In genomic region chr16:1538804-1539520, GRCh38 we compare ENCODE assay signal across 10 cellular contexts. TPM values are rescaled to one million over a fixed set of nuclear protein-coding genes. Genes with fewer than 3 reads are reported as not detected.
DNase-seq lines count a peak whose midpoint lies in the region; ATAC-seq and TF ChIP-seq lines count a peak whose summit lies in the region.
"Had no signal": no experiment of that assay in that cellular context is flagged by ENCODE, and none has a peak within 500 bp of the region (broad histone marks: within the 10 kb centered on the region; RNA-seq: fewer than 3 reads in every experiment).

No MANE protein-coding gene starts in this region.

- WGBS in hepatocyte (ENCODE audit: low lambda C conversion rate, missing lambda C conversion rate), result 91% methylated on average over 22 of the region's 22 CpGs

- H2AFZ ChIP-seq in hepatocyte, result no peak overlapping the region

- no peaks in the 10 kb centered on the region for H4K20me1 ChIP-seq in hepatocyte (ENCODE audit: insufficient read depth, poor library complexity, severe bottlenecking)

- peak overlapping the region; percentile 15 to 100 (median 81) for H3K4me3 Mint-ChIP-seq in CD4-positive, alpha-beta memory T cell
- peak overlapping the region; percentile 98 for H3K4me3 Mint-ChIP-seq in activated CD4-positive, alpha-beta T cell treated with anti-CD3 and anti-CD28 coated beads, Interleukin-2, amount 10 ng/mL, durations not matched to agents 7 days and 5 days

- POLR2A ChIA-PET in CD4-positive, alpha-beta memory T cell (lab: Charles Lee; ENCODE audit: partially characterized antibody), result interaction anchor here (0.7 to 5.3 kb wide), 13 partner anchors 8 to 167 kb away, joined by 3 to 30 read pairs (median 5); partner anchors contain the start of genes IFT140, JPT2, MAPK8IP3 and TELO2
- POLR2A ChIA-PET in activated CD4-positive, alpha-beta T cell treated with anti-CD3 and anti-CD28 coated beads, Interleukin-2, amount 10 ng/mL, durations not matched to agents 7 days and 5 days (lab: Charles Lee), result no interaction called here

- intact Hi-C loops in CD4-positive, alpha-beta memory T cell (cut with micrococcal nuclease), result loop anchor here (5.0 kb wide), 2 partner anchors 73 to 117 kb away; partner anchors contain the start of genes CRAMP1, IFT140 and UQCC4
- intact Hi-C loops in left ventricle myocardium superior (cut with micrococcal nuclease), result no loop called here

- H3K27ac Mint-ChIP-seq in CD4-positive, alpha-beta memory T cell, result peak overlapping the region in 6 of 7 donors; percentile 7 to 94 (median 74)
- peak overlapping the region; percentile 61 for H3K27ac Mint-ChIP-seq in activated CD4-positive, alpha-beta T cell treated with anti-CD3 and anti-CD28 coated beads, Interleukin-2, amount 10 ng/mL, durations not matched to agents 7 days and 5 days

- peak; percentile 45; the same call in 1 of the 2 replicates for TF ChIP-seq RAD21 in Ishikawa (IDR thresholded peaks at IDR 0.05; ENCODE audit: low read depth)

- no peak for TF ChIP-seq EP300 in Ishikawa (IDR thresholded peaks at IDR 0.05; ENCODE audit: borderline replicate concordance)

- H3K4me1 Mint-ChIP-seq in CD4-positive, alpha-beta memory T cell, result peaks cover 35 to 85% (median 61%) of the 10 kb centered on the region in 4 donors
- H3K4me1 Mint-ChIP-seq in activated CD4-positive, alpha-beta T cell treated with anti-CD3 and anti-CD28 coated beads, Interleukin-2, amount 10 ng/mL, durations not matched to agents 7 days and 5 days, result peaks cover 69% of the 10 kb centered on the region

- H3K36me3 ChIP-seq in CD4-positive, alpha-beta memory T cell (ENCODE audit: insufficient read depth, low read length), result peaks cover 52% of the 10 kb centered on the region
- H3K36me3 ChIP-seq in hepatocyte (replicated peaks; ENCODE audit: insufficient read depth, low read depth), result no peaks in the 10 kb centered on the region
- peaks cover 2% of the 10 kb centered on the region; the same call in 1 of the 2 replicates for H3K36me3 ChIP-seq in MG63

- no peaks in the 10 kb centered on the region for H3K9me3 Mint-ChIP-seq in CD4-positive, alpha-beta memory T cell
- no peaks in the 10 kb centered on the region for H3K9me3 Mint-ChIP-seq in activated CD4-positive, alpha-beta T cell treated with anti-CD3 and anti-CD28 coated beads, Interleukin-2, amount 10 ng/mL, durations not matched to agents 7 days and 5 days

- no peak for TF ChIP-seq CTCF in hepatocyte (IDR thresholded peaks at IDR 0.05; ENCODE audit: poor library complexity)

- H3K4me1 ChIP-seq in CD4-positive, alpha-beta memory T cell (ENCODE audit: insufficient read depth, low read length), result peaks cover 73% of the 10 kb centered on the region
- peaks cover 15% of the 10 kb centered on the region for H3K4me1 ChIP-seq in hepatocyte (ENCODE audit: insufficient read depth)

- H3K27me3 Mint-ChIP-seq in CD4-positive, alpha-beta memory T cell, result no peaks in the 10 kb centered on the region
- no peaks in the 10 kb centered on the region for H3K27me3 Mint-ChIP-seq in activated CD4-positive, alpha-beta T cell treated with anti-CD3 and anti-CD28 coated beads, Interleukin-2, amount 10 ng/mL, durations not matched to agents 7 days and 5 days

- DNase-seq in CD4-positive, alpha-beta memory T cell, result peak in 2 of 5 donors; percentile 21 to 30
- peak; percentile 40 for DNase-seq in activated CD4-positive, alpha-beta T cell treated with anti-CD3 and anti-CD28 coated beads, Interleukin-2, amount 10 ng/mL, durations not matched to agents 7 days and 5 days
- DNase-seq in left ventricle myocardium superior, result peak; percentile 38
- no peak for DNase-seq in hepatocyte (ENCODE audit: low spot score)
- DNase-seq in MG63, result no peak
- DNase-seq in DMS153 treated with DMSO at 0.1 percent for 48 hours (lab: John Stamatoyannopoulos, UW; ENCODE audit: unreplicated experiment), result no peak
- DNase-seq in superior temporal gyrus (ENCODE audit: extremely low spot score), result no peak

- H3K9me2 ChIP-seq in hepatocyte (replicated peaks; ENCODE audit: insufficient read depth), result no peaks in the 10 kb centered on the region

- H3K79me2 ChIP-seq in hepatocyte, result peaks cover 8% of the 10 kb centered on the region

- H3K27me3 ChIP-seq in CD4-positive, alpha-beta memory T cell (ENCODE audit: insufficient read depth, low read length), result no peaks in the 10 kb centered on the region
- H3K27me3 ChIP-seq in hepatocyte, result no peaks in the 10 kb centered on the region
- no peaks in the 10 kb centered on the region for H3K27me3 ChIP-seq in MG63
- H3K27me3 ChIP-seq: vagina had no signal

- no peak overlapping the region for H3K4me3 ChIP-seq in CD4-positive, alpha-beta memory T cell (ENCODE audit: low read length in 2 of 2)
- H3K4me3 ChIP-seq in hepatocyte (no peak overlapping the region), MG63 (no peak overlapping the region)
- H3K4me3 ChIP-seq: vagina had no signal

- ATAC-seq in left ventricle myocardium superior, result peak; percentile 11

- no peak overlapping the region for H3K27ac ChIP-seq in CD4-positive, alpha-beta memory T cell (ENCODE audit: low read depth, low read length)
- H3K27ac ChIP-seq in hepatocyte, result no peak overlapping the region

- CTCF ChIA-PET in CD4-positive, alpha-beta memory T cell (lab: Charles Lee; ENCODE audit: partially characterized antibody), result interaction anchor here (0.6 to 2.2 kb wide), 5 partner anchors 9 to 110 kb away, joined by 3 to 5 read pairs (median 4); partner anchors contain the start of genes CRAMP1, IFT140 and TELO2
- CTCF ChIA-PET in activated CD4-positive, alpha-beta T cell treated with anti-CD3 and anti-CD28 coated beads, Interleukin-2, amount 10 ng/mL, durations not matched to agents 7 days and 5 days (lab: Charles Lee), result interaction anchor here (0.7 to 0.8 kb wide), 2 partner anchors 299 to 425 kb away, joined by 3 read pairs; no protein-coding TSS in a partner anchor

- H3K9me3 ChIP-seq in CD4-positive, alpha-beta memory T cell (ENCODE audit: control insufficient read depth in 1 of 2, low read length in 2 of 2), result no peaks in the 10 kb centered on the region
- no peaks in the 10 kb centered on the region for H3K9me3 ChIP-seq in hepatocyte (ENCODE audit: low read depth)
- H3K9me3 ChIP-seq in MG63, result no peaks in the 10 kb centered on the region
- H3K9me3 ChIP-seq: vagina had no signal

- no peak overlapping the region for H3K4me2 ChIP-seq in hepatocyte

- peaks cover 39 to 72% of the 10 kb centered on the region in 2 donors for H3K36me3 Mint-ChIP-seq in CD4-positive, alpha-beta memory T cell
- H3K36me3 Mint-ChIP-seq in activated CD4-positive, alpha-beta T cell treated with anti-CD3 and anti-CD28 coated beads, Interleukin-2, amount 10 ng/mL, durations not matched to agents 7 days and 5 days (ENCODE audit: low read depth), result peaks cover 72% of the 10 kb centered on the region

TF ChIP-seq in Ishikawa, 13 proteins besides CTCF, POLR2A, EP300 and RAD21 (continues in another document):
- no peak for TF ChIP-seq CEBPB (IDR thresholded peaks at IDR 0.05)
- no peak for TF ChIP-seq TCF12 (IDR thresholded peaks at IDR 0.05; ENCODE audit: low read depth)
- TF ChIP-seq NFIC (IDR thresholded peaks at IDR 0.05), result no peak
- TF ChIP-seq MAX (IDR thresholded peaks at IDR 0.05), result no peak

RNA-seq across cellular contexts. Expression of gene TMEM204, which starts 5.5 kb away (rescaled TPM):
- total RNA-seq in CD4-positive, alpha-beta memory T cell, result 100 to 1,000 TPM; 124 to 125 TPM
- 10 to 100 TPM; 95.9 to 97.1 TPM for polyA plus RNA-seq in CD4-positive, alpha-beta memory T cell
- total RNA-seq in activated CD4-positive, alpha-beta T cell treated with anti-CD3 and anti-CD28 coated beads, Interleukin-2, amount 10 ng/mL, durations not matched to agents 7 days and 5 days, result 10 to 100 TPM; 60.6 to 73.5 TPM
- total RNA-seq in left ventricle myocardium superior (28.8 TPM), hepatocyte (4.7 and 5.4 TPM in 2 replicates)
- 2.7 and 4.3 TPM in 2 replicates for polyA plus RNA-seq in hepatocyte
- total RNA-seq in MG63 (2014; rRNA removed; shearing (Covaris generic); ENCODE audit: low replicate concordance), result 1.7 TPM in 1 of 2 replicates, not detected in the other
- total RNA-seq: H4 had no signal

RNA-seq across cellular contexts. Expression of gene TELO2, which starts 45.8 kb away (rescaled TPM):
- 10 to 100 TPM; 55.3 to 56.0 TPM for total RNA-seq in CD4-positive, alpha-beta memory T cell
- 10 to 100 TPM; 11.3 to 14.5 TPM for polyA plus RNA-seq in CD4-positive, alpha-beta memory T cell
- total RNA-seq in activated CD4-positive, alpha-beta T cell treated with anti-CD3 and anti-CD28 coated beads, Interleukin-2, amount 10 ng/mL, durations not matched to agents 7 days and 5 days, result 10 to 100 TPM; 49.1 to 65.5 TPM
- total RNA-seq in left ventricle myocardium superior (21.6 TPM), hepatocyte (12.0 and 22.8 TPM in 2 replicates)
- polyA plus RNA-seq in hepatocyte, result 50.9 and 60.3 TPM in 2 replicates
- total RNA-seq in MG63 (2014; rRNA removed; shearing (Covaris generic); ENCODE audit: low replicate concordance), result 21.2 and 48.7 TPM in 2 replicates

RNA-seq across cellular contexts. Expression of gene PTX4, which starts 50.2 kb away (rescaled TPM):
- not detected for total RNA-seq in CD4-positive, alpha-beta memory T cell
- not detected for polyA plus RNA-seq in CD4-positive, alpha-beta memory T cell
- total RNA-seq in activated CD4-positive, alpha-beta T cell treated with anti-CD3 and anti-CD28 coated beads, Interleukin-2, amount 10 ng/mL, durations not matched to agents 7 days and 5 days, result not detected
- total RNA-seq in left ventricle myocardium superior (not detected), hepatocyte (not detected in 2 replicates)
- not detected in 2 replicates for polyA plus RNA-seq in hepatocyte
- not detected in 2 replicates for total RNA-seq in MG63 (2014; rRNA removed; shearing (Covaris generic); ENCODE audit: low replicate concordance)
- total RNA-seq: H4, vagina had no signal

Comparison
In these comparisons a context has a peak if more than half of its experiments do, and no peak if none do; other contexts are left out.
1. DNase-seq: peak in activated CD4-positive, alpha-beta T cell treated with anti-CD3 and anti-CD28 coated beads, Interleukin-2, amount 10 ng/mL, durations not matched to agents 7 days and 5 days (single experiment) and left ventricle myocardium superior (single experiment); none in hepatocyte (single experiment), MG63 (single experiment), DMS153 treated with DMSO at 0.1 percent for 48 hours (single experiment) and superior temporal gyrus (single experiment).